In the genomic region with DNA sequence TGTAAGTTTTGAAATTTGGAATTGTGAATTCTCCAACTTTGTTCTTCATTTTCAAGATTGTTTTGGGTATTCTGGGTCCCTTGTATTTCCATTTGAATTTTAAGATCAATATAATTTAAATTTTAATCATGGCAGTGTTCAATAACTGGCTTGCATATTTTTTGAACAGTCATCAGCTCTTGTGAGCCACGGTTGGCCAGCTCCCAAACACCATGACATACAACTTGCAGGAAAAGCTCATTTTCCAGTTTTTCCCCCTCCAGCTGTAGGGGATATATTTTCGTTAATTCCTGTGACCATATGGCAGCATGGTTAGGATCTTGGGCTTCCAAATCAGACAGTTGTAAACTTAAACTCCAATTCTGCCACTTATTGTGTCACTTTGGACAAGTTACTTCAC, we compare ENCODE assay signal across 14 cellular contexts.
"Had no signal": no experiment of that assay in that cellular context is flagged by ENCODE, and none has a peak within 500 bp of the region (broad histone marks: within the 10 kb centered on the region; RNA-seq: fewer than 3 reads in every experiment).

No MANE protein-coding gene starts in this region.

- ATAC-seq: esophagus mucosa; gastroesophageal sphincter; left lobe of liver; mucosa of descending colon; naive thymus-derived CD8-positive, alpha-beta T cell had no signal

- DNase-seq: effector memory CD4-positive, alpha-beta T cell; foreskin fibroblast; glutamatergic neuron; islet precursor cell; mammary epithelial cell; mucosa of descending colon; naive thymus-derived CD8-positive, alpha-beta T cell; sigmoid colon; stimulated activated naive CD4-positive, alpha-beta T cell treated with Interleukin-2 at 50 U/mL for 16 hours; upper lobe of left lung; uterus had no signal

- H3K4me3 Mint-ChIP-seq: naive thymus-derived CD8-positive, alpha-beta T cell had no signal

- H3K27me3 Mint-ChIP-seq: naive thymus-derived CD8-positive, alpha-beta T cell had no signal
